ENCODE assay signal across 1 cellular context in genomic region chr15:78831229-78832207, GRCh38.
TF ChIP-seq lines count a peak whose summit lies in the region.

No MANE protein-coding gene starts in this region.

TF ChIP-seq in H1, 55 proteins besides CTCF, POLR2A, EP300 and RAD21:
- TF ChIP-seq FOSL1 (IDR thresholded peaks at IDR 0.05; ENCODE audit: insufficient read depth, low read depth, low read length) (no peak), EZH2 (IDR thresholded peaks at IDR 0.05; ENCODE audit: low read depth, low read length, severe bottlenecking) (no peak), CHD2 (IDR thresholded peaks at IDR 0.05; ENCODE audit: low read length) (no peak), RBBP5 (IDR thresholded peaks at IDR 0.05; ENCODE audit: borderline replicate concordance, low read depth, low read length) (no peak), KDM5A (IDR thresholded peaks at IDR 0.05; ENCODE audit: low read length) (no peak), GABPA (IDR thresholded peaks at IDR 0.05; ENCODE audit: borderline replicate concordance, insufficient read depth, low read length) (0 out of 2 replicates have a peak, but pooled peaks have one; percentile 12), HDAC2 (IDR thresholded peaks at IDR 0.05; ENCODE audit: borderline replicate concordance in 1 of 2, low read depth in 2 of 2, low read length in 2 of 2) (no peak)
